8 cellular contexts compared by ENCODE assay signal in the genomic region with DNA sequence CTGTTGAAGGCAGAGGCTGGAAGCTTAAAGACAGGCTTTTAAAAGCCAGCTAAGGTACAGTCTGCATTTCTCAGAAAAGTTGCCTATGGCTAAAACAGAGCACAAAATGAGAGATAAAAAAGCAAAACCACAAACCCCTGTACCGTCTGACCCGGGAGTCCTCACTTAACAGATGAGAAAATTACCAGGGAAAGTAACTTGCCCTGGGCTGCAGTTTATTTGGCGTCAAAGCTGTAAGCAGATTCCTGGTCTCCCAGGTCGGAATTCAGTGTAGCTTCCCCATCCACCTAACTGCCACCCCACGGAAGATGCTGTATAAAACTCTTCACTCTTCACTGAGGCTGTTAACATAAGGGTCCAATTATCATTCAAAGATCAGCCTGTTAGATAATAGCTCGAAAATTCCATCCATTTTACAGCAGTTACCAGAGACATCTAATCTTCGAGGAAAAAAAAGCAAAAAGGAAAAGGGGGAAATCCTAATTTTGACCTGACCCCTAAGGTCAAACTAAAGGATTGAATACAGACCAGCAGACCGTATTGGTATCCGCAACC. TPM values are rescaled to one million over a fixed set of nuclear protein-coding genes. Genes with fewer than 3 reads are reported as not detected.
DNase-seq lines count a peak whose midpoint lies in the region; ATAC-seq, FAIRE-seq and TF ChIP-seq lines count a peak whose summit lies in the region.

No MANE protein-coding gene starts in this region.

- H3K27me3 ChIP-seq in right atrium auricular region = no peaks in the 10 kb centered on the region
- no peaks in the 10 kb centered on the region for H3K27me3 ChIP-seq in GM12878 (replicated peaks in 1 of 2; ENCODE audit: control insufficient read depth in 2 of 2, insufficient read depth in 2 of 2, low read length in 1 of 2)
- peaks cover 0 to 1% of the 10 kb centered on the region in 2 experiments for H3K27me3 ChIP-seq in mesenchymal stem cell (ENCODE audit: control insufficient read depth in 1 of 2, insufficient read depth in 1 of 2, low read length in 2 of 2)
- no peaks in the 10 kb centered on the region for H3K27me3 ChIP-seq in uterus

- H4K20me1 ChIP-seq in GM12878 (ENCODE audit: control insufficient read depth, insufficient read depth) = no peaks in the 10 kb centered on the region; the same call in 1 of the 2 replicates

- H3K79me2 ChIP-seq in GM12878 (ENCODE audit: control insufficient read depth, insufficient read depth, low read length) = peaks cover 58% of the 10 kb centered on the region

- POLR2A ChIA-PET in GM12878 (lab: Charles Lee) = interaction anchor here (0.7 to 0.9 kb wide), 2 partner anchors 91 to 97 kb away, joined by 3 read pairs; no protein-coding TSS in a partner anchor

- TF ChIP-seq RAD21 in GM12878 (IDR thresholded peaks at IDR 0.05; ENCODE audit: insufficient read depth, low read depth, low read length) = no peak

- no peak overlapping the region for H3K23ac ChIP-seq in mesenchymal stem cell (ENCODE audit: low read length in 2 of 2)

- intact Hi-C loops in Right ventricle myocardium inferior (cut with DNase I) = loop anchor here (10.0 kb wide), 1 partner anchor 94 kb away; no protein-coding TSS in a partner anchor
- intact Hi-C loops in GM12878 (cut with micrococcal nuclease; ENCODE audit: unreplicated experiment) = loop anchor here (2.0 to 5.0 kb wide), 3 partner anchors 87 to 168 kb away; no protein-coding TSS in a partner anchor
- intact Hi-C loops in uterus (cut with DNase I; ENCODE audit: low total_unique reads) = no loop called here

- no peak overlapping the region for H2AFZ ChIP-seq in GM12878 (ENCODE audit: control insufficient read depth, low read depth, low read length)
- no peak overlapping the region for H2AFZ ChIP-seq in mesenchymal stem cell (ENCODE audit: low read depth, low read length)

- H3K27ac ChIP-seq in right atrium auricular region = peak overlapping the region in 1 of 2 donors; percentile 84
- H3K27ac ChIP-seq in GM12878 (ENCODE audit: control insufficient read depth, insufficient read depth) = peak overlapping the region; percentile 81
- H3K27ac ChIP-seq in mesenchymal stem cell (ENCODE audit: low read length, poor library complexity, severe bottlenecking) = no peak overlapping the region
- H3K27ac ChIP-seq in uterus = peak overlapping the region; percentile 79 to 84

- no peak for FAIRE-seq in GM12878 (lab: Jason Lieb, UNC)

- in situ Hi-C loops in GM12878 (cut with MboI) = no loop called here

- no peak overlapping the region for H2BK15ac ChIP-seq in mesenchymal stem cell (ENCODE audit: low read depth, poor library complexity, severe bottlenecking)

- no peak for DNase-seq in right atrium auricular region (ENCODE audit: low spot score)
- DNase-seq in Right ventricle myocardium inferior (ENCODE audit: missing footprints) = no peak
- no peak for DNase-seq in GM12878 (ENCODE audit: low read depth, low spot score)
- no peak for DNase-seq in mesenchymal stem cell
- no peak for DNase-seq in uterus
- no peak for DNase-seq in erythroblast (lab: John Stamatoyannopoulos, UW)
- DNase-seq in GDM1 (lab: John Stamatoyannopoulos, UW) = no peak

- peak overlapping the region; percentile 92 for H3K9ac ChIP-seq in GM12878 (ENCODE audit: control insufficient read depth, insufficient read depth, low read length)
- H3K9ac ChIP-seq in mesenchymal stem cell (ENCODE audit: low read length) = peak overlapping the region; percentile 86

- WGBS in GM12878 (ENCODE audit: insufficient coverage, insufficient replicate concordance, low lambda C conversion rate, missing lambda C conversion rate) = 12% methylated on average over 9 of the region's 9 CpGs
- 15% methylated on average over 9 of the region's 9 CpGs for WGBS in mesenchymal stem cell

- peaks cover 5% of the 10 kb centered on the region for H3K79me1 ChIP-seq in mesenchymal stem cell (replicated peaks; ENCODE audit: low read length, poor library complexity, severe bottlenecking)

- TSS peak; percentile 57 for BruUV-seq in GM12878 (replicated peaks; lab: Mats Ljungman, UMichigan)

- H3K4ac ChIP-seq in mesenchymal stem cell (ENCODE audit: low read depth in 1 of 2, low read length in 2 of 2) = no peak overlapping the region

- H4K91ac ChIP-seq in mesenchymal stem cell (ENCODE audit: low read length) = no peak overlapping the region

- H2AK5ac ChIP-seq in mesenchymal stem cell (ENCODE audit: low read length, severe bottlenecking) = no peak overlapping the region

- H4K8ac ChIP-seq in mesenchymal stem cell (ENCODE audit: low read length) = no peak overlapping the region

- peaks cover 0 to 19% of the 10 kb centered on the region in 2 donors for H3K4me1 ChIP-seq in right atrium auricular region
- H3K4me1 ChIP-seq in GM12878 (ENCODE audit: control insufficient read depth, insufficient read depth, low read length) = peaks cover 8% of the 10 kb centered on the region
- peaks cover 9% of the 10 kb centered on the region for H3K4me1 ChIP-seq in mesenchymal stem cell (ENCODE audit: control insufficient read depth, insufficient read depth, low read depth, low read length)
- H3K4me1 ChIP-seq in uterus = no peaks in the 10 kb centered on the region

- H3K4me2 ChIP-seq in GM12878 (ENCODE audit: control insufficient read depth, insufficient read depth) = peak overlapping the region; percentile 86
- H3K4me2 ChIP-seq in mesenchymal stem cell (ENCODE audit: low read length, poor library complexity, severe bottlenecking) = peak overlapping the region; percentile 91

- no peak for TF ChIP-seq EP300 in GM12878 (IDR thresholded peaks at IDR 0.05; ENCODE audit: borderline replicate concordance in 1 of 2, control insufficient read depth in 1 of 2, low read depth in 2 of 2, low read length in 2 of 2)

- TF ChIP-seq CTCF in right atrium auricular region (IDR thresholded peaks at IDR 0.05) (no peak), GM12878 (IDR thresholded peaks at IDR 0.05 in 2 of 3, conservative IDR thresholded peaks at IDR 0.05 in 1 of 3; ENCODE audit: control insufficient read depth in 2 of 3, extremely low read depth in 1 of 3, insufficient read depth in 1 of 3, low read depth in 3 of 3, low read length in 3 of 3) (no peak), uterus (IDR thresholded peaks at IDR 0.05) (no peak)

- RAD21 ChIA-PET in GM12878 (lab: Charles Lee; ENCODE audit: unreplicated experiment) = interaction anchor here (0.7 to 1.3 kb wide), 5 partner anchors 55 to 112 kb away, joined by 3 to 5 read pairs (median 3); no protein-coding TSS in a partner anchor

- H3K36me3 ChIP-seq in right atrium auricular region (no peaks in the 10 kb centered on the region), GM12878 (ENCODE audit: control insufficient read depth in 2 of 2, insufficient read depth in 2 of 2, low read length in 1 of 2) (0 out of 4 replicates have a peak, but pooled peaks cover 0 to 2% of the 10 kb centered on the region in 2 experiments), mesenchymal stem cell (ENCODE audit: control insufficient read depth in 1 of 2, insufficient read depth in 2 of 2, low read depth in 1 of 2, low read length in 2 of 2) (no peaks in the 10 kb centered on the region), uterus (no peaks in the 10 kb centered on the region)

- H3K9me3 ChIP-seq in right atrium auricular region (no peaks in the 10 kb centered on the region), GM12878 (replicated peaks; ENCODE audit: control insufficient read depth, insufficient read depth, low read length) (no peaks in the 10 kb centered on the region), mesenchymal stem cell (ENCODE audit: control insufficient read depth, low read length) (no peaks in the 10 kb centered on the region), uterus (no peaks in the 10 kb centered on the region)

- H2BK12ac ChIP-seq in mesenchymal stem cell (ENCODE audit: low read length in 2 of 2) = no peak overlapping the region

- peak overlapping the region; percentile 91 to 99 for H3K4me3 ChIP-seq in right atrium auricular region
- peak overlapping the region; percentile 97 for H3K4me3 ChIP-seq in GM12878
- peak overlapping the region; percentile 73 to 92 for H3K4me3 ChIP-seq in mesenchymal stem cell (ENCODE audit: insufficient read depth in 1 of 2, low read depth in 1 of 2, low read length in 2 of 2)
- peak overlapping the region; percentile 81 to 89 for H3K4me3 ChIP-seq in uterus

- CTCF ChIA-PET in GM12878 (lab: Yijun Ruan, JAX) = interaction anchor here (0.6 to 1.4 kb wide), 4 partner anchors 8 to 178 kb away, joined by 3 read pairs; no protein-coding TSS in a partner anchor

- ATAC-seq in Right ventricle myocardium inferior (no peak), GM12878 (no peak), GM19397 (IDR thresholded peaks at IDR 0.05; ENCODE audit: unreplicated experiment) (no peak)

- H2BK5ac ChIP-seq in mesenchymal stem cell (ENCODE audit: low read depth, low read length, poor library complexity, severe bottlenecking) = no peak overlapping the region

- no peak overlapping the region for H2BK120ac ChIP-seq in mesenchymal stem cell (ENCODE audit: low read depth, low read length)

- TF ChIP-seq POLR2A in GM12878 (IDR thresholded peaks at IDR 0.05; ENCODE audit: low read depth, low read length) = no peak
- no peak for TF ChIP-seq POLR2A in uterus (IDR thresholded peaks at IDR 0.05)
- TF ChIP-seq POLR2A in erythroblast (IDR thresholded peaks at IDR 0.05; ENCODE audit: low read length) = no peak

- no peak overlapping the region for H3K14ac ChIP-seq in mesenchymal stem cell (ENCODE audit: low read length in 2 of 2)

- H3K18ac ChIP-seq in mesenchymal stem cell (ENCODE audit: low read depth in 1 of 2, low read length in 2 of 2) = no peak overlapping the region

- SMC1A ChIA-PET in GM12878 (lab: Charles Lee; ENCODE audit: uncharacterized antibody, unreplicated experiment) = interaction anchor here (0.7 to 1.4 kb wide), 6 partner anchors 9 to 168 kb away, joined by 3 to 7 read pairs (median 4); no protein-coding TSS in a partner anchor

RNA-seq across cellular contexts. Expression of gene TCF20, which starts 1.5 kb away (rescaled TPM):
- total RNA-seq in right atrium auricular region (10 to 100 TPM; 13.6 to 15.5 TPM), Right ventricle myocardium inferior (16.7 TPM), GM12878 (2014; rRNA removed) (28.4 TPM in 2 replicates), GM12878 (2014; rRNA removed; fragmentation: Illumina TruSeq; extraction: Trizol) (26.4 and 26.9 TPM in 2 replicates), GM12878 (2021) (52.9 and 56.9 TPM in 2 replicates), uterus (10 to 100 TPM; 14.4 to 51.7 (median 27.3) TPM)
- total RNA-seq in GM12878 (2013; cell fraction: nucleolus; rRNA removed) = 92.0 and 98.0 TPM in 2 replicates
- 8.2 TPM for polyA plus RNA-seq in GM12878 (2011; ENCODE audit: low read depth)
- polyA plus RNA-seq in GM12878 (2011; rRNA removed) (16.7 and 23.9 TPM in 2 replicates), GM12878 (2014; fragmentation: Illumina TruSeq; extraction: Trizol) (21.0 and 23.4 TPM in 2 replicates), GM12878 (2014; fragmentation: Nextera tagmentation; extraction: Ambion mirVana) (under 1 TPM; 0.69 to 0.89 TPM), GM12878 (2014; rRNA removed) (19.3 and 21.8 TPM in 2 replicates), GM12878 (2016; fragmentation: Nextera tagmentation; extraction: Ambion mirVana) (under 1 TPM; 0.64 to 0.80 TPM)
- 24.2 and 25.6 TPM in 2 replicates for polyA plus RNA-seq in GM12878 (2011; cell fraction: cytosol; rRNA removed)
- 21.6 and 21.7 TPM in 2 replicates for polyA plus RNA-seq in GM12878 (2011; cell fraction: nucleus; rRNA removed)
- polyA plus RNA-seq in GM12878 (2012) = 14.0 and 15.1 TPM in 2 replicates
- polyA minus RNA-seq in GM12878 (2011; rRNA and poly(A)+ RNA removed) = 60.0 and 66.1 TPM in 2 replicates
- polyA minus RNA-seq in GM12878 (2011; cell fraction: cytosol; rRNA and poly(A)+ RNA removed) = 26.2 and 29.5 TPM in 2 replicates
- polyA minus RNA-seq in GM12878 (2011; cell fraction: nucleus; rRNA and poly(A)+ RNA removed) = 24.1 and 33.6 TPM in 2 replicates
- 11.3 TPM for polyA plus RNA-seq in mesenchymal stem cell (2013, experiment 1 of 2)
- 11.0 TPM for polyA plus RNA-seq in mesenchymal stem cell (2013, experiment 2 of 2)
